Comparison of ENCODE assay signal across 8 cellular contexts in genomic region chr22:22720201-22720723, GRCh38.
A peak's percentile ranks its signal among the peaks of the same experiment; 100 is the strongest.
DNase-seq lines count a peak whose midpoint lies in the region; ATAC-seq, FAIRE-seq and TF ChIP-seq lines count a peak whose summit lies in the region.

No MANE protein-coding gene starts in this region.

- H3K4me1 ChIP-seq in heart left ventricle (peaks cover 0 to 28% (median 0%) of the 10 kb centered on the region in 12 donors), smooth muscle cell (ENCODE audit: low read depth) (no peaks in the 10 kb centered on the region), gastrocnemius medialis (no peaks in the 10 kb centered on the region)

- ATAC-seq in HG02852 (IDR thresholded peaks at IDR 0.05; ENCODE audit: unreplicated experiment), result peak; percentile 55
- ATAC-seq in heart left ventricle, result peak in 3 of 4 donors; percentile 39 to 71 (median 66)
- ATAC-seq in gastrocnemius medialis, result no peak

- TF ChIP-seq CTCF in 22Rv1 (IDR thresholded peaks at IDR 0.05) (peak; percentile 86), heart left ventricle (IDR thresholded peaks at IDR 0.05) (peak in 10 of 12 donors; percentile 13 to 45 (median 30)), smooth muscle cell (IDR thresholded peaks at IDR 0.05; ENCODE audit: borderline replicate concordance, insufficient read depth, poor library complexity, severe bottlenecking) (peak; percentile 48), gastrocnemius medialis (IDR thresholded peaks at IDR 0.05 in 4 of 5, conservative IDR thresholded peaks at IDR 0.05 in 1 of 5) (no peak)

- H3K79me2 ChIP-seq in smooth muscle cell (ENCODE audit: low read depth), result no peaks in the 10 kb centered on the region

- intact Hi-C loops in heart left ventricle (cut with DNase I) (no loop called here), gastrocnemius medialis (cut with DNase I; ENCODE audit: low total_unique reads) (no loop called here)

- no peak overlapping the region for H2AFZ ChIP-seq in smooth muscle cell (ENCODE audit: low read depth)

- no peak for FAIRE-seq in GM12891 (lab: Jason Lieb, UNC)

- H3K27me3 ChIP-seq in heart left ventricle (peaks cover 0 to 31% (median 0%) of the 10 kb centered on the region in 9 donors), smooth muscle cell (ENCODE audit: low read depth) (peaks cover 50% of the 10 kb centered on the region), gastrocnemius medialis (peaks cover 0 to 3% (median 0%) of the 10 kb centered on the region in 3 donors)

- DNase-seq in GM12891 (ENCODE audit: insufficient read length, low spot score) (no peak), NCI-H82 (lab: John Stamatoyannopoulos, UW) (peak; percentile 79), heart left ventricle (no peak), smooth muscle cell (lab: John Stamatoyannopoulos, UW; ENCODE audit: unreplicated experiment) (no peak), gastrocnemius medialis (no peak)
- peak; percentile 67 to 70 for DNase-seq in activated T-cell treated with anti-CD3 and anti-CD28 coated beads, Interleukin-2, amount 50 U/mL, for 48 hours

- H3K9me3 ChIP-seq in heart left ventricle, result no peaks in the 10 kb centered on the region
- no peaks in the 10 kb centered on the region for H3K9me3 ChIP-seq in smooth muscle cell (replicated peaks; ENCODE audit: low read depth)
- H3K9me3 ChIP-seq in gastrocnemius medialis, result no peaks in the 10 kb centered on the region

- H3K4me3 ChIP-seq in heart left ventricle, result no peak overlapping the region
- no peak overlapping the region for H3K4me3 ChIP-seq in smooth muscle cell
- no peak overlapping the region for H3K4me3 ChIP-seq in gastrocnemius medialis

- no peak overlapping the region for H3K9ac ChIP-seq in smooth muscle cell (ENCODE audit: low read depth)

- no peaks in the 10 kb centered on the region for H4K20me1 ChIP-seq in smooth muscle cell (ENCODE audit: low read depth)

- TF ChIP-seq POLR2A in GM12891 (IDR thresholded peaks at IDR 0.05; ENCODE audit: low read depth, low read length) (no peak; the same call in 1 of the 2 replicates), heart left ventricle (IDR thresholded peaks at IDR 0.05) (no peak), gastrocnemius medialis (IDR thresholded peaks at IDR 0.05) (no peak)

- 19 to 36% (median 26%) methylated on average over 3 of the region's 3 CpGs for WGBS in heart left ventricle, 4 donors
- 15% methylated on average over 3 of the region's 3 CpGs for WGBS in smooth muscle cell (ENCODE audit: low lambda C conversion rate)

- H3F3A ChIP-seq in smooth muscle cell (ENCODE audit: low read depth), result no peaks in the 10 kb centered on the region

- no peak overlapping the region for H3K4me2 ChIP-seq in smooth muscle cell

- H3K27ac ChIP-seq in 22Rv1 (no peak overlapping the region), heart left ventricle (peak overlapping the region in 2 of 12 donors; percentile 37 to 92), smooth muscle cell (ENCODE audit: low read depth) (no peak overlapping the region), gastrocnemius medialis (no peak overlapping the region)

- H3K36me3 ChIP-seq in heart left ventricle (no peaks in the 10 kb centered on the region), smooth muscle cell (ENCODE audit: low read depth) (no peaks in the 10 kb centered on the region), gastrocnemius medialis (no peaks in the 10 kb centered on the region)

- in situ Hi-C loops in gastrocnemius medialis (cut with MboI; ENCODE audit: low sequenced_read_pairs in 4 of 4), result no loop called here

TF ChIP-seq in GM12891, 5 proteins besides CTCF, POLR2A, EP300 and RAD21:
- TF ChIP-seq SPI1 (IDR thresholded peaks at IDR 0.05; ENCODE audit: low read depth, low read length) (peak; percentile 69), POLR2AphosphoS5 (IDR thresholded peaks at IDR 0.05; ENCODE audit: low read depth, low read length) (0 out of 2 replicates have a peak, but pooled peaks have one; percentile 23), POU2F2 (IDR thresholded peaks at IDR 0.05; ENCODE audit: low read depth, low read length) (peak; percentile 93), TAF1 (IDR thresholded peaks at IDR 0.05; ENCODE audit: low read depth, low read length) (no peak)

Comparison
In these comparisons a context has a peak if more than half of its experiments do, and no peak if none do; other contexts are left out.
1. CTCF ChIP-seq: peak in 22Rv1 (single experiment), heart left ventricle (10 of 12) and smooth muscle cell (single experiment); none in gastrocnemius medialis (0 of 5).
2. DNase-seq: peak in NCI-H82 (single experiment) and activated T-cell treated with anti-CD3 and anti-CD28 coated beads, Interleukin-2, amount 50 U/mL, for 48 hours (2 of 2); none in GM12891 (single experiment), heart left ventricle (0 of 5), smooth muscle cell (single experiment) and gastrocnemius medialis (0 of 2).
3. ATAC-seq: peak in HG02852 (single experiment) and heart left ventricle (3 of 4); none in gastrocnemius medialis (0 of 2).